Comparison of ENCODE assay signal across 8 cellular contexts in the genomic region with DNA sequence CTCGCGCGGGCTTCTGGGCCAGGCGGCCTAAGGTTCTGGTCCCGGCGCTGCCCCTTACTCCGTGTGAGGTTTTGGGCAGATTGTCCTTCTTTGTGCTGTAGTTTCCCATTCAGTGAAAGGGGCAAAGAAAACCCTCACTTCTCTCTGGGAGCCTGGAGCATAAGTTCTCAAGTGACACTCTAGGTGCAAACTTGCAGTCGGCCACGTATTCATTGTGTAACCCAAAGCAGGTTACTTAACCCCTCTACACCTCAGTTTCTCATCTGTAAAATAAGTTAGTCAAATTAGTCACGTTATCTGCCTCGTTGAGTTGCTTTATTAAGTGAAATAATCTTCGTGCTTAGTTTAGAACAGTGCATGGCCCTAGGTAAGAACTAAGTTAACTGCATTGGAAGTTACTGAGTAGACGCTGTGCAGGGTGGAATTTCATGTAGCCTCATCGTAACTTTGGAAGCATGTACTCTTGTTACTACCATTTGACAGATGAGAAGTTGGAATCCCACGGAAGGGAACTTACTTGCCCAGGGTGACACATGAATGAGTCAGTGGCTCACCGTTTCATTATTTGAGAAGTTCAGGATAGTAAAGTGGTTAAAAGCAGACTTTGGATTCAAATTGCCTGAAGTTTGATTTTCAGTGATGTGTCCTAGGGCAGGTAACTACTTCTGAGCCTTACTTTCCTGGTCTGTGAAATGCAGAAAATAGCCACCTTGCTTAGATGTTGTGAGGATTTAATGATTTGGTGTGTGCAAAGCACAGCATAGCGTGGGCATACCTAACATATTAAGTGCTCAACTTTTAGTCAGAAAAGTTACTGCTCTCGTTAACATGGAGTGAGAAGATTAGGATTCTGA. TPM values are rescaled to one million over a fixed set of nuclear protein-coding genes. Genes with fewer than 3 reads are reported as not detected.
A peak's percentile ranks its signal among the peaks of the same experiment; 100 is the strongest.
DNase-seq lines count a peak whose midpoint lies in the region; ATAC-seq, FAIRE-seq and TF ChIP-seq lines count a peak whose summit lies in the region.
"Had no signal": no experiment of that assay in that cellular context is flagged by ENCODE, and none has a peak within 500 bp of the region (broad histone marks: within the 10 kb centered on the region; RNA-seq: fewer than 3 reads in every experiment).

No MANE protein-coding gene starts in this region.

- H3K27me3 ChIP-seq in lung (ENCODE audit: control insufficient read depth, insufficient read depth) (no peaks in the 10 kb centered on the region), upper lobe of left lung (no peaks in the 10 kb centered on the region)

- 8% methylated on average over 18 of the region's 18 CpGs for WGBS in lung, 2 donors
- 7 to 10% methylated on average over 15 to 18 of the region's 18 CpGs for WGBS in upper lobe of left lung, 2 donors

- H3K4me1 Mint-ChIP-seq in MCF 10A (ENCODE audit: insufficient read depth, unreplicated experiment): peaks cover 25% of the 10 kb centered on the region

- BruUV-seq in MCF 10A (replicated peaks; lab: Mats Ljungman, UMichigan): TSS peak; percentile 54

- DNase-seq in GM12891 (ENCODE audit: insufficient read length, low spot score) (no peak), MV-4-11 (lab: John Stamatoyannopoulos, UW) (peak; percentile 41), MCF 10A (ENCODE audit: unreplicated experiment) (peak; percentile 68), lung (ENCODE audit: low spot score) (no peak), upper lobe of left lung (no peak), anterior cingulate cortex (lab: John Stamatoyannopoulos, UW) (no peak)

- no peaks in the 10 kb centered on the region for H3K9me3 ChIP-seq in lung (ENCODE audit: control insufficient read depth in 2 of 2, insufficient read depth in 1 of 2, low read length in 1 of 2)
- no peaks in the 10 kb centered on the region for H3K9me3 ChIP-seq in upper lobe of left lung

- POLR2A ChIA-PET in MCF 10A (lab: Yijun Ruan, JAX): interaction anchor here (0.6 to 3.7 kb wide), 24 partner anchors 8 to 1292 kb away, joined by 3 to 68 read pairs (median 4); a partner anchor contains a TSS

- FAIRE-seq in GM12891 (lab: Jason Lieb, UNC): peak; percentile 68
- FAIRE-seq: colon had no signal

- ATAC-seq in lung (ENCODE audit: insufficient read depth, low FRiP score) (no peak), upper lobe of left lung (ENCODE audit: low FRiP score in 2 of 2) (no peak), HG02884 (IDR thresholded peaks at IDR 0.05; ENCODE audit: unreplicated experiment) (no peak)

- H3K4me3 ChIP-seq in lung: peak overlapping the region; percentile 99
- peak overlapping the region; percentile 50 to 88 (median 74) for H3K4me3 ChIP-seq in upper lobe of left lung

- H3K36me3 ChIP-seq in lung (ENCODE audit: control insufficient read depth in 2 of 2, insufficient read depth in 2 of 2, low read length in 2 of 2) (peaks cover 3 to 7% of the 10 kb centered on the region in 2 donors), upper lobe of left lung (peaks cover 0 to 24% (median 6%) of the 10 kb centered on the region in 4 donors)

- peak overlapping the region; percentile 97 for H3K4me3 Mint-ChIP-seq in MCF 10A (ENCODE audit: unreplicated experiment)

- TF ChIP-seq CTCF in MCF 10A (IDR thresholded peaks at IDR 0.05; ENCODE audit: unreplicated experiment): no peak
- no peak for TF ChIP-seq CTCF in lung (IDR thresholded peaks at IDR 0.05; ENCODE audit: control extremely low read depth, extremely low read depth)
- TF ChIP-seq CTCF in upper lobe of left lung (IDR thresholded peaks at IDR 0.05): no peak

- peak overlapping the region; percentile 98 for H3K27ac Mint-ChIP-seq in MCF 10A (ENCODE audit: low read depth, unreplicated experiment)

- no peak for TF ChIP-seq POLR2A in GM12891 (IDR thresholded peaks at IDR 0.05; ENCODE audit: low read depth, low read length)
- TF ChIP-seq POLR2A in upper lobe of left lung (IDR thresholded peaks at IDR 0.05): no peak

- H3K27me3 Mint-ChIP-seq in MCF 10A (ENCODE audit: insufficient read depth, unreplicated experiment): no peaks in the 10 kb centered on the region

- H3K36me3 Mint-ChIP-seq in MCF 10A (ENCODE audit: insufficient read depth, unreplicated experiment): peaks cover 31% of the 10 kb centered on the region

- H3K27ac ChIP-seq in lung (ENCODE audit: low read depth in 1 of 2, low read length in 1 of 2) (peak overlapping the region; percentile 89 to 95), upper lobe of left lung (peak overlapping the region; percentile 96 to 99 (median 96))

- H3K9me3 Mint-ChIP-seq in MCF 10A (ENCODE audit: unreplicated experiment): no peaks in the 10 kb centered on the region

- H3K4me1 ChIP-seq in lung (ENCODE audit: control insufficient read depth in 2 of 2, insufficient read depth in 2 of 2, low read length in 2 of 2) (peaks cover 4 to 11% of the 10 kb centered on the region in 2 donors), upper lobe of left lung (peaks cover 19 to 35% (median 25%) of the 10 kb centered on the region in 4 donors)

- TF ChIP-seq EP300 in upper lobe of left lung (IDR thresholded peaks at IDR 0.05): no peak

- CTCF ChIA-PET in MCF 10A (lab: Yijun Ruan, JAX): interaction anchor here (1.4 to 3.2 kb wide), 6 partner anchors 10 to 84 kb away, joined by 5 to 34 read pairs (median 12); a partner anchor contains a TSS

- intact Hi-C loops in MCF 10A (cut with micrococcal nuclease): loop anchor here (2.0 to 10.0 kb wide), 2 partner anchors 75 to 109 kb away; no protein-coding TSS in a partner anchor

TF ChIP-seq in GM12891, 5 proteins besides CTCF, POLR2A, EP300 and RAD21:
- TF ChIP-seq POLR2AphosphoS5 (IDR thresholded peaks at IDR 0.05; ENCODE audit: low read depth, low read length) (no peak), POU2F2 (IDR thresholded peaks at IDR 0.05; ENCODE audit: low read depth, low read length) (no peak), TAF1 (IDR thresholded peaks at IDR 0.05; ENCODE audit: low read depth, low read length) (no peak), SPI1 (IDR thresholded peaks at IDR 0.05; ENCODE audit: low read depth, low read length) (no peak), PAX5 (IDR thresholded peaks at IDR 0.05; ENCODE audit: insufficient read depth, low read length, severe bottlenecking) (no peak)

RNA-seq across cellular contexts. Expression of a gene that starts 0.6 kb away (rescaled TPM):
- 1.6 TPM for polyA plus RNA-seq in GM12891 (2012; ENCODE audit: low read depth, missing spikeins)
- total RNA-seq in MCF 10A (2022): 1.1 and 1.5 TPM in 2 replicates
- 1 to 10 TPM; 3.3 to 4.0 TPM for total RNA-seq in lung
- polyA plus RNA-seq in lung: 1 to 10 TPM in 1 of 2 donors, under 1 TPM in 1; 0.84 to 1.6 TPM
- total RNA-seq in upper lobe of left lung: 1 to 10 TPM; 1.1 to 5.9 (median 2.2) TPM

RNA-seq across cellular contexts. Expression of a gene that starts 0.8 kb away (rescaled TPM):
- polyA plus RNA-seq in GM12891 (2012; ENCODE audit: low read depth, missing spikeins): 106 TPM
- total RNA-seq in MCF 10A (2022): 226 and 259 TPM in 2 replicates
- 100 to 1,000 TPM; 102 to 286 TPM for total RNA-seq in lung
- 100 to 1,000 TPM in 1 of 2 donors, 10 to 100 TPM in 1; 88.9 to 276 TPM for polyA plus RNA-seq in lung
- total RNA-seq in upper lobe of left lung: 100 to 1,000 TPM in 4 of 6 donors, 10 to 100 TPM in 2; 55.5 to 193 (median 143) TPM

Comparison
In these comparisons a context has a peak if more than half of its experiments do, and no peak if none do; other contexts are left out.
1. DNase-seq: peak in MV-4-11 (single experiment) and MCF 10A (single experiment); none in GM12891 (single experiment), lung (single experiment), upper lobe of left lung (0 of 2) and anterior cingulate cortex (0 of 58).